15 cellular contexts compared by ENCODE assay signal in the genomic region with DNA sequence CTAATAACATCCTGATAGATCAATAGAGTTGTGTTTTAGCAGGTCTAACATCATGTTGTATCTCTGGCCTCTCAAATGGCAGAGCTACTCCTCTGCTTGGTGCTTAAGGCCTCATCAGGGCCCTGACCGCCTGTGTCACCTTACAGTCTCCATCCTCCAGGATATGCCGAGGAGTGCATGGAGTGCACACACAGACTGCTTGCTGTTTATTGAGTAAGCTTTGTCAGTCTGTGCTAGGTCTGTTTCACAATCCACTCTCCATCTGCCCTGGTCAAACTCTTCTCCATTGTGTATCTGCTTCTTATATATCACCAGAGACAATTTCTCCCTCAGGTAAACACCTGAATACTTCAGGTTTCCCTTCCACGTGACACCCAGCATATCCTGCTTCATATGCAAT.
"Had no signal": no experiment of that assay in that cellular context is flagged by ENCODE, and none has a peak within 500 bp of the region (broad histone marks: within the 10 kb centered on the region; RNA-seq: fewer than 3 reads in every experiment).

No MANE protein-coding gene starts in this region.

- H3K36me3 ChIP-seq: brain microvascular endothelial cell, right atrium auricular region, thoracic aorta had no signal

- DNase-seq: activated CD4-positive, alpha-beta T cell treated with anti-CD3 and anti-CD28 coated beads, Interleukin-2, amount 50 U/mL, for 1 hour; activated naive CD4-positive, alpha-beta T cell; anterior cingulate cortex; brain microvascular endothelial cell; effector CD8-positive, alpha-beta T cell; foreskin keratinocyte; head of caudate nucleus; kidney glomerular epithelial cell; posterior cingulate gyrus; stimulated activated CD4-positive, alpha-beta T cell treated with anti-CD3 and anti-CD28 coated beads, Interleukin-4, amount 100 ng/mL, for 4 hours; stimulated activated CD8-positive, alpha-beta memory T cell treated with anti-CD3 and anti-CD28 coated beads, Interleukin-4, amount 100 ng/mL, for 48 hours; T1000 had no signal

- H3K4me1 ChIP-seq: foreskin keratinocyte, right atrium auricular region had no signal

- H3K9me3 ChIP-seq: right atrium auricular region, thoracic aorta had no signal

- ATAC-seq: foreskin keratinocyte; naive thymus-derived CD8-positive, alpha-beta T cell had no signal

- H3K4me3 ChIP-seq: right atrium auricular region, thoracic aorta had no signal

- H3K27ac ChIP-seq: brain microvascular endothelial cell, foreskin keratinocyte, right atrium auricular region, thoracic aorta had no signal

- H3K27me3 ChIP-seq: brain microvascular endothelial cell, foreskin keratinocyte, right atrium auricular region had no signal
